ENCODE assay signal across 8 cellular contexts in the genomic region with DNA sequence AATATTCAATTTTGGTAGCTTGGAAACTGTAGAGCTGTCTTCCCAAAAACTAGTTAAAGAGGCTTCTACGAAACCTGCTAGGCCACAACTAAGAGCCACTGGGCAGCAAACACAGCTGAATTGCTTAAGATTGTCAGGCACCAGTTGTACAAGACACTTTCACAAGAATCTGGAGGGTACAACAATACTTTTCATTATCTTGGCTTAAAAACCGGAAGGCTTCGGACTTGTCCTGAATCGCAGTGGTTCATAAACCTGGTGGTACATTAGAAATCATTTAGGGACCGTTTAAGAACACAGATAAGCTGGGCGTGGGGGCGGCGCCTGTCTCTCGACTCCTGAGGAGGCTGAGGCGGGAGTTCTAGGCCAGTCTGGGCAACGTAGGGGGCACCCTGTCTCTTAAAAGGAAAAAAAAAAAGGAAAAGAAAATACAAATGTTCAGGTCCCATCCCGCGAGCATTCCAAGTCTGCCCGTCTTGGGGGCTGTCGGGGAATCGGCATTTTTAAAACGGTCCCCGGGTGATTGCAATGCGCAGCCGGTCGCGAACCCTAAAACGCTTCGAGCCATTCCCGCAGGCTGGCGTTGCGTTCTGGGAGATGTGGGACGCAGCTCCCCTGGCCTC.
DNase-seq lines count a peak whose midpoint lies in the region; ATAC-seq and TF ChIP-seq lines count a peak whose summit lies in the region.

No MANE protein-coding gene starts in this region.

- peak; percentile 22 for DNase-seq in NCI-H748 (lab: John Stamatoyannopoulos, UW; ENCODE audit: unreplicated experiment)
- no peak for DNase-seq in NCI-H748 treated with DMSO at 0.1 percent for 48 hours (lab: John Stamatoyannopoulos, UW)
- peak; percentile 37 for DNase-seq in LoVo (ENCODE audit: low spot score)
- peak; percentile 54 to 59 for DNase-seq in activated CD4-positive, alpha-beta T cell treated with anti-CD3 and anti-CD28 coated beads, Interleukin-2, amount 50 U/mL, for 48 hours
- DNase-seq in epithelial cell of esophagus (ENCODE audit: low read depth) = peak; percentile 43
- DNase-seq in midbrain (lab: John Stamatoyannopoulos, UW) = peak; percentile 28
- peak; percentile 47 for DNase-seq in superior temporal gyrus (ENCODE audit: extremely low spot score)

- no peak for TF ChIP-seq CTCF in epithelial cell of esophagus (IDR thresholded peaks at IDR 0.05; ENCODE audit: insufficient read depth, low read depth, low read length, missing control alignments)

- no peak for ATAC-seq in HG03025 (IDR thresholded peaks at IDR 0.05; ENCODE audit: low FRiP score, unreplicated experiment)

- H3K4me3 ChIP-seq in epithelial cell of esophagus (ENCODE audit: low read length) = peak overlapping the region; percentile 92
